ENCODE assay signal across 11 cellular contexts in genomic region chr16:64440421-64440831, GRCh38.
DNase-seq lines count a peak whose midpoint lies in the region; ATAC-seq, FAIRE-seq and TF ChIP-seq lines count a peak whose summit lies in the region.
"Had no signal": no experiment of that assay in that cellular context is flagged by ENCODE, and none has a peak within 500 bp of the region (broad histone marks: within the 10 kb centered on the region; RNA-seq: fewer than 3 reads in every experiment).

No MANE protein-coding gene starts in this region.

- intact Hi-C loops in kidney (cut with DNase I): no loop called here

- FAIRE-seq in kidney (lab: Jason Lieb, UNC): no peak
- FAIRE-seq: keratinocyte had no signal

- H3K27ac ChIP-seq in kidney (ENCODE audit: low read depth in 2 of 2, low read length in 2 of 2): no peak overlapping the region
- H3K27ac ChIP-seq: colonic mucosa had no signal

- H3K4me3 ChIP-seq in kidney (ENCODE audit: low read length in 2 of 2): no peak overlapping the region
- H3K4me3 ChIP-seq: colonic mucosa had no signal

- no peak for TF ChIP-seq CTCF in kidney (IDR thresholded peaks at IDR 0.05; ENCODE audit: borderline replicate concordance, extremely low read depth, insufficient read depth)

- no peaks in the 10 kb centered on the region for H3K36me3 ChIP-seq in kidney (ENCODE audit: control insufficient read depth in 1 of 2, insufficient read depth in 2 of 2, low read length in 2 of 2)
- H3K36me3 ChIP-seq: colonic mucosa had no signal

- H3K9ac ChIP-seq in kidney (ENCODE audit: low read length in 2 of 2): no peak overlapping the region

- DNase-seq in H4 (ENCODE audit: low spot score) (peak; percentile 90), SK-N-DZ (ENCODE audit: low spot score) (peak; percentile 25), foreskin melanocyte (peak; percentile 78), smooth muscle cell of the brain vasculature (ENCODE audit: low read depth, low spot score) (peak; percentile 81), NCI-H128 (lab: John Stamatoyannopoulos, UW; ENCODE audit: unreplicated experiment) (no peak), kidney (no peak)
- DNase-seq: activated CD8-positive, alpha-beta memory T cell treated with anti-CD3 and anti-CD28 coated beads, Interleukin-2, amount 50 U/mL, for 4 hours; colonic mucosa; NCI-H1436 had no signal

- ATAC-seq in GM18520 (IDR thresholded peaks at IDR 0.05; ENCODE audit: unreplicated experiment): no peak

- H3K9me3 ChIP-seq in kidney (ENCODE audit: control insufficient read depth in 1 of 2, low read length in 2 of 2): no peaks in the 10 kb centered on the region
- H3K9me3 ChIP-seq: colonic mucosa had no signal

- H3K4me1 ChIP-seq in kidney (ENCODE audit: control insufficient read depth in 1 of 2, insufficient read depth in 1 of 2, low read depth in 1 of 2, low read length in 2 of 2): no peaks in the 10 kb centered on the region
- H3K4me1 ChIP-seq: colonic mucosa had no signal

Comparison
In these comparisons a context has a peak if more than half of its experiments do, and no peak if none do; other contexts are left out.
1. DNase-seq: peak in H4 (single experiment), SK-N-DZ (single experiment), foreskin melanocyte (single experiment) and smooth muscle cell of the brain vasculature (single experiment); none in NCI-H128 (single experiment) and kidney (single experiment).